Comparison of ENCODE assay signal across 13 cellular contexts in genomic region chr15:83285284-83285978, GRCh38. TPM values are rescaled to one million over a fixed set of nuclear protein-coding genes. Genes with fewer than 3 reads are reported as not detected.
DNase-seq lines count a peak whose midpoint lies in the region; ATAC-seq, FAIRE-seq and TF ChIP-seq lines count a peak whose summit lies in the region.
"Had no signal": no experiment of that assay in that cellular context is flagged by ENCODE, and none has a peak within 500 bp of the region (broad histone marks: within the 10 kb centered on the region; RNA-seq: fewer than 3 reads in every experiment).

No MANE protein-coding gene starts in this region.

- H3K36me3 Mint-ChIP-seq in activated naive CD8-positive, alpha-beta T cell, result no peaks in the 10 kb centered on the region
- no peaks in the 10 kb centered on the region for H3K36me3 Mint-ChIP-seq in activated naive CD8-positive, alpha-beta T cell treated with anti-CD3 and anti-CD28 coated beads for 36 hours

- no peak for TF ChIP-seq POLR2A in endothelial cell of umbilical vein (IDR thresholded peaks at IDR 0.05; ENCODE audit: low read depth, low read length)
- no peak for TF ChIP-seq POLR2A in vagina (IDR thresholded peaks at IDR 0.05)

- H2AFZ ChIP-seq in endothelial cell of umbilical vein (ENCODE audit: low read depth, low read length), result peak overlapping the region; percentile 1

- H3K9me3 ChIP-seq in endothelial cell of umbilical vein (replicated peaks; ENCODE audit: control insufficient read depth, insufficient read depth, low read length) (no peaks in the 10 kb centered on the region), mesodermal cell (ENCODE audit: control insufficient read depth, low read length) (no peaks in the 10 kb centered on the region), vagina (no peaks in the 10 kb centered on the region)

- no peaks in the 10 kb centered on the region for H3K9me3 Mint-ChIP-seq in activated naive CD8-positive, alpha-beta T cell (ENCODE audit: low read depth)
- H3K9me3 Mint-ChIP-seq in activated naive CD8-positive, alpha-beta T cell treated with anti-CD3 and anti-CD28 coated beads for 36 hours, result no peaks in the 10 kb centered on the region
- H3K9me3 Mint-ChIP-seq: activated naive CD8-positive, alpha-beta T cell treated with anti-CD3 and anti-CD28 coated beads, Interleukin-2, amount 50 U/mL, for 24 hours had no signal

- ATAC-seq in HG03025 (IDR thresholded peaks at IDR 0.05; ENCODE audit: low FRiP score, unreplicated experiment), result no peak
- no peak for ATAC-seq in HG03342 (IDR thresholded peaks at IDR 0.05; ENCODE audit: unreplicated experiment)
- ATAC-seq: activated naive CD8-positive, alpha-beta T cell treated with anti-CD3 and anti-CD28 coated beads, Interleukin-2, amount 50 U/mL, for 24 hours had no signal

- POLR2A ChIA-PET in endothelial cell of umbilical vein (lab: Charles Lee), result no interaction called here

- DNase-seq in activated naive CD8-positive, alpha-beta T cell treated with anti-CD3 and anti-CD28 coated beads for 36 hours, result no peak
- DNase-seq in endothelial cell of umbilical vein (ENCODE audit: low read depth, low spot score) (no peak), vagina (ENCODE audit: extremely low spot score in 2 of 2) (no peak), NCI-H2196 treated with DMSO at 0.1 percent for 48 hours (lab: John Stamatoyannopoulos, UW; ENCODE audit: unreplicated experiment) (no peak)
- DNase-seq: activated naive CD8-positive, alpha-beta T cell treated with anti-CD3 and anti-CD28 coated beads, Interleukin-2, amount 50 U/mL, for 24 hours; DMS79; effector CD4-positive, alpha-beta T cell; stimulated activated CD4-positive, alpha-beta T cell treated with anti-CD3 and anti-CD28 coated beads, Interleukin-4, amount 100 ng/mL, for 1 hour had no signal

- no peaks in the 10 kb centered on the region for H4K20me1 ChIP-seq in endothelial cell of umbilical vein (replicated peaks; ENCODE audit: control insufficient read depth, extremely low read depth, insufficient read depth, low read length)

- H3K27me3 ChIP-seq in endothelial cell of umbilical vein (ENCODE audit: control insufficient read depth in 2 of 2, insufficient read depth in 2 of 2, low read length in 2 of 2) (peaks cover 0 to 9% of the 10 kb centered on the region in 2 experiments), vagina (peaks cover 10% of the 10 kb centered on the region)

- no peak for TF ChIP-seq CTCF in endothelial cell of umbilical vein (IDR thresholded peaks at IDR 0.05; ENCODE audit: extremely low read depth in 1 of 2, insufficient read depth in 1 of 2, low read depth in 1 of 2, low read length in 2 of 2)
- TF ChIP-seq CTCF in vagina (IDR thresholded peaks at IDR 0.05), result no peak

- dilution Hi-C loops in endothelial cell of umbilical vein (cut with MboI; ENCODE audit: extremely low pct_ligation_motif_present, low sequenced_read_pairs), result no loop called here

- no TSS peak for BruUV-seq in endothelial cell of umbilical vein (replicated peaks; lab: Mats Ljungman, UMichigan)

- H3K4me2 ChIP-seq in endothelial cell of umbilical vein (ENCODE audit: insufficient read depth, low read length), result no peak overlapping the region

- no peak overlapping the region for H3K9ac ChIP-seq in endothelial cell of umbilical vein (replicated peaks; ENCODE audit: extremely low read depth, insufficient read depth, low read length)

- no peak for FAIRE-seq in endothelial cell of umbilical vein (lab: Jason Lieb, UNC)
- FAIRE-seq: A204.1 had no signal

- intact Hi-C loops in endothelial cell of umbilical vein (cut with micrococcal nuclease) (no loop called here), vagina (cut with DNase I) (no loop called here)

- H3K36me3 ChIP-seq in endothelial cell of umbilical vein (ENCODE audit: control insufficient read depth in 2 of 2, extremely low read depth in 1 of 2, insufficient read depth in 2 of 2, low read length in 2 of 2) (no peaks in the 10 kb centered on the region), mesodermal cell (ENCODE audit: control insufficient read depth, insufficient read depth, low read length) (no peaks in the 10 kb centered on the region), vagina (no peaks in the 10 kb centered on the region)

- 65% methylated on average over 10 to 17 of the region's 19 CpGs for WGBS in mesodermal cell (ENCODE audit: insufficient coverage in 2 of 2), 2 experiments

- H3K4me3 ChIP-seq in endothelial cell of umbilical vein (replicated peaks in 1 of 3; ENCODE audit: insufficient read depth in 1 of 3, low read depth in 1 of 3, low read length in 3 of 3) (peak overlapping the region in 1 of 3 experiments; percentile 57), mesodermal cell (ENCODE audit: extremely low read depth, insufficient read depth, low read length, poor library complexity, severe bottlenecking) (peak overlapping the region; percentile 36), vagina (peak overlapping the region; percentile 24 to 43)

- H3K9me1 ChIP-seq in endothelial cell of umbilical vein (replicated peaks; ENCODE audit: control insufficient read depth, extremely low read depth, insufficient read depth, low read length), result no peaks in the 10 kb centered on the region

- H3K79me2 ChIP-seq in endothelial cell of umbilical vein (ENCODE audit: control insufficient read depth, insufficient read depth, low read length), result peaks cover 14% of the 10 kb centered on the region

- H3K4me1 Mint-ChIP-seq in activated naive CD8-positive, alpha-beta T cell (ENCODE audit: low read depth), result peaks cover 6% of the 10 kb centered on the region
- peaks cover 6% of the 10 kb centered on the region for H3K4me1 Mint-ChIP-seq in activated naive CD8-positive, alpha-beta T cell treated with anti-CD3 and anti-CD28 coated beads for 36 hours

- H3K4me1 ChIP-seq in endothelial cell of umbilical vein (ENCODE audit: control insufficient read depth, extremely low read depth, insufficient read depth, low read length) (peaks cover 33% of the 10 kb centered on the region), mesodermal cell (ENCODE audit: control insufficient read depth, insufficient read depth, low read length, poor library complexity, severe bottlenecking) (peaks cover 50% of the 10 kb centered on the region), vagina (no peaks in the 10 kb centered on the region)

- H3K27ac Mint-ChIP-seq in activated naive CD8-positive, alpha-beta T cell, result no peak overlapping the region
- H3K27ac Mint-ChIP-seq in activated naive CD8-positive, alpha-beta T cell treated with anti-CD3 and anti-CD28 coated beads for 36 hours, result no peak overlapping the region
- H3K27ac Mint-ChIP-seq: activated naive CD8-positive, alpha-beta T cell treated with anti-CD3 and anti-CD28 coated beads, Interleukin-2, amount 50 U/mL, for 24 hours had no signal

- peak overlapping the region; percentile 46 for H3K4me3 Mint-ChIP-seq in activated naive CD8-positive, alpha-beta T cell
- no peak overlapping the region for H3K4me3 Mint-ChIP-seq in activated naive CD8-positive, alpha-beta T cell treated with anti-CD3 and anti-CD28 coated beads for 36 hours
- H3K4me3 Mint-ChIP-seq: activated naive CD8-positive, alpha-beta T cell treated with anti-CD3 and anti-CD28 coated beads, Interleukin-2, amount 50 U/mL, for 24 hours had no signal

- H3K27me3 Mint-ChIP-seq in activated naive CD8-positive, alpha-beta T cell, result peaks cover 32% of the 10 kb centered on the region
- peaks cover 76% of the 10 kb centered on the region for H3K27me3 Mint-ChIP-seq in activated naive CD8-positive, alpha-beta T cell treated with anti-CD3 and anti-CD28 coated beads for 36 hours

- CTCF ChIA-PET in endothelial cell of umbilical vein (lab: Charles Lee), result interaction anchor here (1.2 to 1.9 kb wide), 3 partner anchors 21 to 37 kb away, joined by 4 to 10 read pairs (median 4); no protein-coding TSS in a partner anchor

- peak overlapping the region; percentile 4 for H3K27ac ChIP-seq in endothelial cell of umbilical vein (ENCODE audit: insufficient read depth, low read depth, low read length)
- H3K27ac ChIP-seq in mesodermal cell (ENCODE audit: low read depth, low read length, severe bottlenecking), result peak overlapping the region; percentile 95
- no peak overlapping the region for H3K27ac ChIP-seq in vagina

TF ChIP-seq in endothelial cell of umbilical vein, 7 proteins besides CTCF, POLR2A, EP300 and RAD21:
- TF ChIP-seq GATA2 (IDR thresholded peaks at IDR 0.05; ENCODE audit: insufficient read depth, insufficient read length, low read depth, low read length) (no peak), FOS (IDR thresholded peaks at IDR 0.05; ENCODE audit: borderline replicate concordance, insufficient read depth, low read length) (no peak)

RNA-seq across cellular contexts. Expression of gene BNC1, which starts 1.0 kb away (rescaled TPM):
- not detected for total RNA-seq in activated naive CD8-positive, alpha-beta T cell treated with anti-CD3 and anti-CD28 coated beads for 36 hours
- 2.9 and 3.4 TPM in 2 replicates for total RNA-seq in endothelial cell of umbilical vein
- polyA plus RNA-seq in endothelial cell of umbilical vein, result 3.9 TPM in 2 replicates
- polyA plus RNA-seq in endothelial cell of umbilical vein (2011; cell fraction: cytosol; rRNA removed), result 5.8 and 5.9 TPM in 2 replicates
- 8.2 and 9.0 TPM in 2 replicates for polyA plus RNA-seq in endothelial cell of umbilical vein (2011; cell fraction: nucleus; rRNA removed)
- polyA plus RNA-seq in endothelial cell of umbilical vein (2012), result 3.2 and 7.9 TPM in 2 replicates
- 8.9 and 10.9 TPM in 2 replicates for polyA minus RNA-seq in endothelial cell of umbilical vein
- not detected for polyA minus RNA-seq in endothelial cell of umbilical vein (2011; cell fraction: cytosol; rRNA and poly(A)+ RNA removed)
- polyA minus RNA-seq in endothelial cell of umbilical vein (2011; cell fraction: nucleus; rRNA and poly(A)+ RNA removed), result 6.1 and 6.3 TPM in 2 replicates
- 12.0 TPM for polyA plus RNA-seq in mesodermal cell (2013, experiment 1 of 2)
- polyA plus RNA-seq in mesodermal cell (2013, experiment 2 of 2), result 13.5 TPM
- 18.2 TPM for total RNA-seq in vagina
